In genomic region chr4:98781641-98782348, GRCh38 we compare ENCODE assay signal across 3 cellular contexts.
TF ChIP-seq lines count a peak whose summit lies in the region.

No MANE protein-coding gene starts in this region.

TF ChIP-seq in IMR-90, 13 proteins besides CTCF, POLR2A, EP300 and RAD21:
- TF ChIP-seq NFE2L2 (IDR thresholded peaks at IDR 0.05; ENCODE audit: low read depth, low read length) (no peak), MAFK (IDR thresholded peaks at IDR 0.05; ENCODE audit: low read depth, low read length) (0 out of 2 replicates have a peak, but pooled peaks have one; percentile 9)
TF ChIP-seq in IMR-90: peak in this region for 1.

TF ChIP-seq in K562, 482 proteins besides CTCF, POLR2A, EP300 and RAD21:
- TF ChIP-seq ZNF316 (IDR thresholded peaks at IDR 0.05): peak; percentile 50
- no peak for TF ChIP-seq CTCFL (IDR thresholded peaks at IDR 0.05; ENCODE audit: borderline replicate concordance, insufficient read depth, low read depth, low read length, poor library complexity, severe bottlenecking)
- TF ChIP-seq MAFK (IDR thresholded peaks at IDR 0.05; ENCODE audit: low read length): 0 out of 2 replicates have a peak, but pooled peaks have one; percentile 6
TF ChIP-seq in K562: peak in this region for 2.

TF ChIP-seq in SK-N-SH, 30 proteins besides CTCF, POLR2A, EP300 and RAD21:
- TF ChIP-seq ZBTB33 (IDR thresholded peaks at IDR 0.05; ENCODE audit: borderline replicate concordance, low read depth) (no peak), FOXJ3 (CRISPR knock-in tag; IDR thresholded peaks at IDR 0.05) (no peak), CHD2 (IDR thresholded peaks at IDR 0.05; ENCODE audit: low read length, partially characterized antibody) (no peak), IRF3 (IDR thresholded peaks at IDR 0.05; ENCODE audit: low read depth, low read length) (no peak), NRF1 (IDR thresholded peaks at IDR 0.05; ENCODE audit: low read depth, low read length) (no peak), FOXM1 (IDR thresholded peaks at IDR 0.05; ENCODE audit: low read depth) (no peak), RFX5 (IDR thresholded peaks at IDR 0.05; ENCODE audit: low read length) (no peak), EZH2phosphoT487 (IDR thresholded peaks at IDR 0.05; ENCODE audit: borderline replicate concordance, low read depth) (no peak)
- TF ChIP-seq, protein P1, sequence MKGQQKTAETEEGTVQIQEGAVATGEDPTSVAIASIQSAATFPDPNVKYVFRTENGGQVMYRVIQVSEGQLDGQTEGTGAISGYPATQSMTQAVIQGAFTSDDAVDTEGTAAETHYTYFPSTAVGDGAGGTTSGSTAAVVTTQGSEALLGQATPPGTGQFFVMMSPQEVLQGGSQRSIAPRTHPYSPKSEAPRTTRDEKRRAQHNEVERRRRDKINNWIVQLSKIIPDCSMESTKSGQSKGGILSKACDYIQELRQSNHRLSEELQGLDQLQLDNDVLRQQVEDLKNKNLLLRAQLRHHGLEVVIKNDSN (IDR thresholded peaks at IDR 0.05; ENCODE audit: borderline replicate concordance, low read depth): no peak
- TF ChIP-seq, protein P2, sequence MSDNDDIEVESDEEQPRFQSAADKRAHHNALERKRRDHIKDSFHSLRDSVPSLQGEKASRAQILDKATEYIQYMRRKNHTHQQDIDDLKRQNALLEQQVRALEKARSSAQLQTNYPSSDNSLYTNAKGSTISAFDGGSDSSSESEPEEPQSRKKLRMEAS (IDR thresholded peaks at IDR 0.05; ENCODE audit: low read depth): no peak
- TF ChIP-seq, protein P3, sequence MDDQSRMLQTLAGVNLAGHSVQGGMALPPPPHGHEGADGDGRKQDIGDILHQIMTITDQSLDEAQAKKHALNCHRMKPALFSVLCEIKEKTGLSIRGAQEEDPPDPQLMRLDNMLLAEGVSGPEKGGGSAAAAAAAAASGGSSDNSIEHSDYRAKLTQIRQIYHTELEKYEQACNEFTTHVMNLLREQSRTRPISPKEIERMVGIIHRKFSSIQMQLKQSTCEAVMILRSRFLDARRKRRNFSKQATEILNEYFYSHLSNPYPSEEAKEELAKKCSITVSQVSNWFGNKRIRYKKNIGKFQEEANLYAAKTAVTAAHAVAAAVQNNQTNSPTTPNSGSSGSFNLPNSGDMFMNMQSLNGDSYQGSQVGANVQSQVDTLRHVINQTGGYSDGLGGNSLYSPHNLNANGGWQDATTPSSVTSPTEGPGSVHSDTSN (IDR thresholded peaks at IDR 0.05): no peak
